ENCODE assay signal across 16 cellular contexts in genomic region chr21:43619856-43620255, GRCh38. TPM values are rescaled to one million over a fixed set of nuclear protein-coding genes. Genes with fewer than 3 reads are reported as not detected.
A peak's percentile ranks its signal among the peaks of the same experiment; 100 is the strongest.
DNase-seq lines count a peak whose midpoint lies in the region; ATAC-seq and TF ChIP-seq lines count a peak whose summit lies in the region.
"Had no signal": no experiment of that assay in that cellular context is flagged by ENCODE, and none has a peak within 500 bp of the region (broad histone marks: within the 10 kb centered on the region; RNA-seq: fewer than 3 reads in every experiment).

No MANE protein-coding gene starts in this region.

- H3K36me3 ChIP-seq in BE2C (no peaks in the 10 kb centered on the region), mucosa of rectum (ENCODE audit: control insufficient read depth in 2 of 2, insufficient read depth in 2 of 2, low read length in 2 of 2) (no peaks in the 10 kb centered on the region)
- H3K36me3 ChIP-seq: uterus had no signal

- DNase-seq in BE2C: no peak
- DNase-seq in LNCaP clone FGC (ENCODE audit: low read depth): no peak
- DNase-seq in choroid plexus epithelial cell (ENCODE audit: low read depth): no peak
- DNase-seq in DMS153 (lab: John Stamatoyannopoulos, UW): no peak
- no peak for DNase-seq in NCI-H128 (lab: John Stamatoyannopoulos, UW; ENCODE audit: unreplicated experiment)
- DNase-seq in Right ventricle myocardium superior: no peak
- DNase-seq: activated CD4-positive, alpha-beta T cell treated with anti-CD3 and anti-CD28 coated beads, Interleukin-2, amount 10 ng/mL, durations not matched to agents 7 days and 5 days; activated T-cell treated with anti-CD3 and anti-CD28 coated beads, Interleukin-2, amount 50 U/mL, for 4 hours; C1 segment of cervical spinal cord; H7; immature natural killer cell; stimulated activated CD4-positive, alpha-beta T cell treated with anti-CD3 and anti-CD28 coated beads, Interleukin-2, amount 100 ng/mL, for 24 hours; uterus had no signal

- peak overlapping the region; percentile 85 to 88 for H3K27ac ChIP-seq in mucosa of rectum (ENCODE audit: low read depth in 2 of 2, low read length in 2 of 2)
- H3K27ac ChIP-seq: coronary artery, uterus had no signal

- H3K27me3 ChIP-seq in BE2C (no peaks in the 10 kb centered on the region), mucosa of rectum (ENCODE audit: control insufficient read depth in 2 of 2, insufficient read depth in 2 of 2, low read length in 2 of 2) (no peaks in the 10 kb centered on the region)
- H3K27me3 ChIP-seq: uterus had no signal

- intact Hi-C loops in Right ventricle myocardium superior (cut with DNase I): no loop called here

- H3K4me3 ChIP-seq in BE2C (ENCODE audit: low read depth, low read length) (no peak overlapping the region), LNCaP clone FGC (ENCODE audit: low read depth, low read length) (no peak overlapping the region), choroid plexus epithelial cell (ENCODE audit: low read depth, low read length) (no peak overlapping the region), mucosa of rectum (ENCODE audit: low read length in 2 of 2) (peak overlapping the region; percentile 42 to 51)
- H3K4me3 ChIP-seq: coronary artery, uterus had no signal

- H3K9me3 ChIP-seq in BE2C (no peaks in the 10 kb centered on the region), mucosa of rectum (ENCODE audit: control insufficient read depth in 2 of 2, low read length in 2 of 2) (peaks cover 4 to 8% of the 10 kb centered on the region in 2 donors)

- TF ChIP-seq CTCF in BE2C (IDR thresholded peaks at IDR 0.05; ENCODE audit: low read depth, low read length): peak; percentile 51
- peak; percentile 35; the same call in 1 of the 2 replicates for TF ChIP-seq CTCF in LNCaP clone FGC (IDR thresholded peaks at IDR 0.05; ENCODE audit: control insufficient read depth, extremely low read depth, insufficient read depth)
- peak; percentile 25 for TF ChIP-seq CTCF in choroid plexus epithelial cell (conservative IDR thresholded peaks at IDR 0.05; ENCODE audit: low read depth, low read length)

- peaks cover 2% of the 10 kb centered on the region; the same call in 1 of the 2 replicates for H3K4me1 ChIP-seq in BE2C
- H3K4me1 ChIP-seq in mucosa of rectum (ENCODE audit: control insufficient read depth in 2 of 2, insufficient read depth in 2 of 2, low read length in 2 of 2): peaks cover 2 to 3% of the 10 kb centered on the region in 2 donors
- H3K4me1 ChIP-seq: uterus had no signal

- ATAC-seq in GM21576 (IDR thresholded peaks at IDR 0.05; ENCODE audit: unreplicated experiment) (no peak), Right ventricle myocardium superior (ENCODE audit: poor library complexity) (no peak)
- ATAC-seq: activated T-cell treated with anti-CD3 and anti-CD28 coated beads, Interleukin-2, amount 50 U/mL, for 4 hours had no signal

- peak overlapping the region; percentile 26 to 30 for H3K9ac ChIP-seq in mucosa of rectum (ENCODE audit: low read depth in 1 of 2, low read length in 2 of 2)

RNA-seq across cellular contexts. Expression of gene HSF2BP, which starts 39.4 kb away (rescaled TPM):
- 2.0 TPM for polyA plus RNA-seq in BE2C (2012; ENCODE audit: insufficient read depth, insufficient read length, low read depth)
- total RNA-seq in Right ventricle myocardium superior: not detected

RNA-seq across cellular contexts. Expression of gene RRP1B, which starts 39.5 kb away (rescaled TPM):
- 28.6 TPM for polyA plus RNA-seq in BE2C (2012; ENCODE audit: insufficient read depth, insufficient read length, low read depth)
- 8.4 TPM for total RNA-seq in Right ventricle myocardium superior

Comparison
In these comparisons a context has a peak if more than half of its experiments do, and no peak if none do; other contexts are left out.
1. H3K4me3 ChIP-seq: peak in mucosa of rectum (2 of 2); none in BE2C (single experiment), LNCaP clone FGC (single experiment) and choroid plexus epithelial cell (single experiment).
2. Peak in every context shown above with its lines, with median percentiles within 50 percentile points of each other: CTCF ChIP-seq.